In genomic region chrX:44872817-44873414, GRCh38 we compare ENCODE assay signal across 8 cellular contexts. TPM values are rescaled to one million over a fixed set of nuclear protein-coding genes. Genes with fewer than 3 reads are reported as not detected.
DNase-seq lines count a peak whose midpoint lies in the region; ATAC-seq lines count a peak whose summit lies in the region.

Gene KDM6A (plus strand): TSS chrX:44873188. CDS start chrX:44873552, 364 bp downstream.

- H3K9me3 Mint-ChIP-seq in CD8-positive, alpha-beta memory T cell: no peaks in the 10 kb centered on the region
- no peaks in the 10 kb centered on the region for H3K9me3 Mint-ChIP-seq in effector memory CD8-positive, alpha-beta T cell

- no peaks in the 10 kb centered on the region for H3K27me3 Mint-ChIP-seq in CD8-positive, alpha-beta memory T cell
- H3K27me3 Mint-ChIP-seq in effector memory CD8-positive, alpha-beta T cell: no peaks in the 10 kb centered on the region

- ATAC-seq in GM19468 (IDR thresholded peaks at IDR 0.05; ENCODE audit: extremely low read depth, unreplicated experiment): peak; percentile 92
- ATAC-seq in effector memory CD8-positive, alpha-beta T cell (replicated peaks): peak; percentile 87

- DNase-seq in CD8-positive, alpha-beta memory T cell: peak; percentile 92 to 99 (median 97)
- DNase-seq in HS-5 (ENCODE audit: low read depth) (peak; percentile 72), medulla oblongata (ENCODE audit: extremely low spot score) (peak; percentile 94)
- peak; percentile 94 for DNase-seq in NK-92 treated with Interleukin-12 subunit alpha and Interleukin-12 subunit beta, amount 100 ng/mL, for 24 hours (lab: John Stamatoyannopoulos, UW)
- DNase-seq in activated CD8-positive, alpha-beta memory T cell treated with anti-CD3 and anti-CD28 coated beads for 4 hours (ENCODE audit: low read depth in 2 of 2): peak; percentile 92 to 100
- DNase-seq in effector memory CD8-positive, alpha-beta T cell: peak; percentile 91
- peak; percentile 87 for DNase-seq in stimulated activated CD8-positive, alpha-beta memory T cell treated with anti-CD3 and anti-CD28 coated beads, Interleukin-12 subunit alpha, Interleukin-12 subunit beta, amount 100 ng/mL, for 1 hour (ENCODE audit: low read depth)

- POLR2A ChIA-PET in CD8-positive, alpha-beta memory T cell (lab: Charles Lee): interaction anchor here (0.5 to 0.9 kb wide), 6 partner anchors 95 to 528 kb away, joined by 3 to 4 read pairs (median 4); no protein-coding TSS in a partner anchor

- peak within 1 kb of the TSS; percentile 87 for H3K27ac ChIP-seq in CD8-positive, alpha-beta memory T cell (ENCODE audit: low read depth, low read length)

- no peaks in the 10 kb centered on the region for H3K36me3 ChIP-seq in CD8-positive, alpha-beta memory T cell (ENCODE audit: insufficient read depth, low read length)

- H3K27ac Mint-ChIP-seq in CD8-positive, alpha-beta memory T cell: peak within 1 kb of the TSS; percentile 95 to 100 (median 99)
- peak within 1 kb of the TSS; percentile 91 to 94 for H3K27ac Mint-ChIP-seq in effector memory CD8-positive, alpha-beta T cell

- H3K4me3 Mint-ChIP-seq in CD8-positive, alpha-beta memory T cell: peak within 1 kb of the TSS; percentile 96 to 100 (median 99)
- H3K4me3 Mint-ChIP-seq in effector memory CD8-positive, alpha-beta T cell: peak within 1 kb of the TSS; percentile 86

- peaks cover 39 to 50% (median 42%) of the 10 kb centered on the region in 3 donors for H3K4me1 Mint-ChIP-seq in CD8-positive, alpha-beta memory T cell
- peaks cover 2 to 3% of the 10 kb centered on the region in 2 donors for H3K4me1 Mint-ChIP-seq in effector memory CD8-positive, alpha-beta T cell (ENCODE audit: low read depth in 2 of 2)

- no peaks in the 10 kb centered on the region for H3K9me3 ChIP-seq in CD8-positive, alpha-beta memory T cell (ENCODE audit: low read length)

- H3K27me3 ChIP-seq in CD8-positive, alpha-beta memory T cell (ENCODE audit: insufficient read depth, low read length, poor library complexity, severe bottlenecking): no peaks in the 10 kb centered on the region

- H3K4me1 ChIP-seq in CD8-positive, alpha-beta memory T cell (ENCODE audit: insufficient read depth, low read length): peaks cover 14% of the 10 kb centered on the region

- CTCF ChIA-PET in CD8-positive, alpha-beta memory T cell (lab: Charles Lee): interaction anchor here (0.7 to 1.8 kb wide), 2 partner anchors 27 to 195 kb away, joined by 3 to 4 read pairs; no protein-coding TSS in a partner anchor

- peak within 1 kb of the TSS; percentile 86 for H3K4me3 ChIP-seq in CD8-positive, alpha-beta memory T cell (ENCODE audit: low read length)

- H3K36me3 Mint-ChIP-seq in CD8-positive, alpha-beta memory T cell: peaks cover 0 to 6% (median 0%) of the 10 kb centered on the region in 3 donors
- H3K36me3 Mint-ChIP-seq in effector memory CD8-positive, alpha-beta T cell (ENCODE audit: insufficient read depth): peaks cover 11% of the 10 kb centered on the region

RNA-seq across cellular contexts. Expression of gene KDM6A, which starts in this region (rescaled TPM):
- 10 to 100 TPM; 20.7 to 21.5 TPM for total RNA-seq in CD8-positive, alpha-beta memory T cell
- polyA plus RNA-seq in CD8-positive, alpha-beta memory T cell: 23.7 TPM

Comparison
In these comparisons a context has a peak if more than half of its experiments do, and no peak if none do; other contexts are left out.
1. Peak in every context shown above with its lines: DNase-seq, ATAC-seq, H3K4me3 ChIP-seq and H3K27ac ChIP-seq.